In the genomic region with DNA sequence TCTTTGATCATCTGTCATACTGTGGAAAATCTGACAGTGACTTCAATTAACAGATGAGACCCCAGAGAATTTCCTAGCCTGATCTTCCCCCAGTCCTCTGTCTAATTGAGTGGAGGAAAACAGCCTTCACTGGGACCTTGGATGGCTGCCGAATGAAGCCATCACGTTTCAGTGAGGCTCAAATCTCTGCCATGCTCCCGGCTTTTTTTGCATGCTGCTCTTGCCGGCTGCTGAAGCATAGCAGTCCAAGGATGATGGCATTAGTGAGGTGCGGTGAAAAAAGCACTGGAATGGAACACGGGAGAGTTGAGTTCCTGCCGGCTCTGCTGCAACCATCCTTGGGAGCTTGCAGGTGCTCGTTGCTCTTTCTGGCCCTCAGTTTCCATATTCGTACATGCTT, we compare ENCODE assay signal across 19 cellular contexts.
"Had no signal": no experiment of that assay in that cellular context is flagged by ENCODE, and none has a peak within 500 bp of the region (broad histone marks: within the 10 kb centered on the region; RNA-seq: fewer than 3 reads in every experiment).

No MANE protein-coding gene starts in this region.

- H3K27me3 Mint-ChIP-seq: memory B cell, type B pancreatic cell had no signal

- H3K4me3 ChIP-seq: esophagus squamous epithelium, heart left ventricle, left ventricle myocardium inferior, lower lobe of right lung had no signal

- H3K4me3 Mint-ChIP-seq: memory B cell, mesothelial cell of epicardium, natural killer cell, neural crest cell, type B pancreatic cell had no signal

- H3K27ac Mint-ChIP-seq: memory B cell, mesothelial cell of epicardium, natural killer cell, type B pancreatic cell had no signal

- H3K4me1 Mint-ChIP-seq: memory B cell, mesothelial cell of epicardium, natural killer cell, neural crest cell had no signal

- ATAC-seq: heart left ventricle, lower lobe of right lung, natural killer cell, right cardiac atrium had no signal

- H3K27me3 ChIP-seq: heart left ventricle had no signal

- H3K27ac ChIP-seq: epithelial cell of prostate, esophagus squamous epithelium, heart left ventricle, left ventricle myocardium inferior, lower lobe of right lung had no signal

- H3K36me3 Mint-ChIP-seq: memory B cell, mesothelial cell of epicardium, type B pancreatic cell had no signal

- DNase-seq: cortex of kidney; effector memory CD4-positive, alpha-beta T cell; esophagus squamous epithelium; foreskin fibroblast; heart left ventricle; hippocampal formation; left ventricle myocardium inferior; lower lobe of right lung; natural killer cell; posterior cingulate gyrus; right cardiac atrium; small intestine; stimulated activated CD4-positive, alpha-beta T cell treated with anti-CD3 and anti-CD28 coated beads, Interleukin-12 subunit alpha, Interleukin-12 subunit beta, amount 100 ng/mL, for 4 hours; stimulated activated naive CD4-positive, alpha-beta T cell treated with Interleukin-2 at 50 U/mL for 16 hours had no signal

- H3K36me3 ChIP-seq: esophagus squamous epithelium, heart left ventricle, left ventricle myocardium inferior, lower lobe of right lung had no signal
